Comparison of ENCODE assay signal across 17 cellular contexts in the genomic region with DNA sequence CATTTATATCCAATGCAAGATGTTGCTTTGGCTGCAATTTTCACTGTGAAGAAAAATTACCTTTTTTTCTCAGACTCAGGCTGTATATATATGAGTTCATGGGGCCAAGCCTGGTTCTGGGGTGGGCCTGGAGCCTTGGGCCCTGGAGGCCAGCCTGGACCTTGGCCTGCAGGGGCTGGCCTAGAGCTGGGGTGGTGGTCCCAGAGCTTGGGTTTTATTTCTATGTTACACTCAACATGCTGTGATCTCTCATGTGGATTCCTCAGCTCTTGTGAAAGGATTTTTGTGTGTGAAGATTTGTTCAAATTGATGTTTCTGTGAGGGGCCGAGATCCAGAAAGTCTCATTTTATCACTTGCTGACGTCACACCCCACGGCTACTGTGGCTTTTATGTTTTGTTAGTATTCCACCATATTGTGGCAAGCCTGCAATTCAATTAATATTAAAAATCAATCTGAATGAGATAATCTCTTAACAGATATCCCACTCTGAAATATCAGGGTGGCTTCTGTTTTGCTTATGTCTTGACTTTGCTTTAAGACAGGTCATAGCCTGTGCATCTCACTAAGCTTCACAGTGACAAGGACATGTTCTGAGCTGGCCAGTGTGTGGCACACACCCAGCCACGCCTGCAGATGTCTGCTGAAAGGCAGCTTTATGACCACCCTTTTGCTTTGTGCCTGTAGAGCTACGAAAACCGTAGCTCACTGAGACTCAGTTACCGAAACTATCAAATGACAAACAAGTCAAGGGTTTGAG.
DNase-seq lines count a peak whose midpoint lies in the region; ATAC-seq lines count a peak whose summit lies in the region.
"Had no signal": no experiment of that assay in that cellular context is flagged by ENCODE, and none has a peak within 500 bp of the region (broad histone marks: within the 10 kb centered on the region; RNA-seq: fewer than 3 reads in every experiment).

No MANE protein-coding gene starts in this region.

- H3K27me3 Mint-ChIP-seq in stimulated activated memory B cell treated with anti-CD40 and anti-IgM and Interleukin-4, amounts not matched to agents 10 μg/mL and 1 μg/mL and 100 μg/mL, for 72 hours = no peaks in the 10 kb centered on the region
- H3K27me3 Mint-ChIP-seq: activated naive CD4-positive, alpha-beta T cell treated with anti-CD3 and anti-CD28 coated beads, Interleukin-2, amount 50 U/mL, for 24 hours; CD4-positive, alpha-beta memory T cell; T-cell had no signal

- no peak overlapping the region for H3K4me3 Mint-ChIP-seq in stimulated activated memory B cell treated with anti-CD40 and anti-IgM and Interleukin-4, amounts not matched to agents 10 μg/mL and 1 μg/mL and 100 μg/mL, for 72 hours
- H3K4me3 Mint-ChIP-seq: activated naive CD4-positive, alpha-beta T cell treated with anti-CD3 and anti-CD28 coated beads, Interleukin-2, amount 50 U/mL, for 24 hours; CD4-positive, alpha-beta memory T cell; T-cell had no signal

- no peaks in the 10 kb centered on the region for H3K4me1 Mint-ChIP-seq in stimulated activated memory B cell treated with anti-CD40 and anti-IgM and Interleukin-4, amounts not matched to agents 10 μg/mL and 1 μg/mL and 100 μg/mL, for 72 hours
- H3K4me1 Mint-ChIP-seq: activated naive CD4-positive, alpha-beta T cell treated with anti-CD3 and anti-CD28 coated beads, Interleukin-2, amount 50 U/mL, for 24 hours; CD4-positive, alpha-beta memory T cell; T-cell had no signal

- no peaks in the 10 kb centered on the region for H3K36me3 Mint-ChIP-seq in stimulated activated memory B cell treated with anti-CD40 and anti-IgM and Interleukin-4, amounts not matched to agents 10 μg/mL and 1 μg/mL and 100 μg/mL, for 72 hours
- H3K36me3 Mint-ChIP-seq: activated naive CD4-positive, alpha-beta T cell treated with anti-CD3 and anti-CD28 coated beads, Interleukin-2, amount 50 U/mL, for 24 hours; CD4-positive, alpha-beta memory T cell; T-cell had no signal

- H3K27ac Mint-ChIP-seq in stimulated activated memory B cell treated with anti-CD40 and anti-IgM and Interleukin-4, amounts not matched to agents 10 μg/mL and 1 μg/mL and 100 μg/mL, for 72 hours = no peak overlapping the region
- H3K27ac Mint-ChIP-seq: activated naive CD4-positive, alpha-beta T cell treated with anti-CD3 and anti-CD28 coated beads, Interleukin-2, amount 50 U/mL, for 24 hours; T-cell had no signal

- peak; percentile 15 for DNase-seq in DMS53 (lab: John Stamatoyannopoulos, UW)
- DNase-seq in DMS53 treated with DMSO at 0.1 percent for 48 hours (lab: John Stamatoyannopoulos, UW; ENCODE audit: unreplicated experiment) = no peak
- DNase-seq in amniotic epithelial cell (ENCODE audit: low read depth) = peak; percentile 15
- peak; percentile 12 for DNase-seq in iPS-NIHi7 (ENCODE audit: extremely low spot score)
- no peak for DNase-seq in SW480 (ENCODE audit: low spot score)
- no peak for DNase-seq in activated CD4-positive, CD25-positive, alpha-beta regulatory T cell treated with anti-CD3 and anti-CD28 coated beads, Interleukin-2, amount 50 U/mL, for 72 hours
- DNase-seq: activated CD8-positive, alpha-beta memory T cell treated with anti-CD3 and anti-CD28 coated beads, Interleukin-2, amount 50 U/mL, for 48 hours; CD4-positive, alpha-beta memory T cell; effector memory CD4-positive, alpha-beta T cell; NCI-H1417; NCI-H510A treated with DMSO at 0.1 percent for 48 hours; PC-9; stimulated activated CD8-positive, alpha-beta memory T cell treated with anti-CD3 and anti-CD28 coated beads, Interleukin-4, amount 100 ng/mL, for 48 hours; T-cell had no signal

- H3K9me3 Mint-ChIP-seq in stimulated activated memory B cell treated with anti-CD40 and anti-IgM and Interleukin-4, amounts not matched to agents 10 μg/mL and 1 μg/mL and 100 μg/mL, for 72 hours = no peaks in the 10 kb centered on the region
- H3K9me3 Mint-ChIP-seq: activated naive CD4-positive, alpha-beta T cell treated with anti-CD3 and anti-CD28 coated beads, Interleukin-2, amount 50 U/mL, for 24 hours; T-cell had no signal

- ATAC-seq in stimulated activated memory B cell treated with anti-CD40 and anti-IgM and Interleukin-4, amounts not matched to agents 10 μg/mL and 1 μg/mL and 100 μg/mL, for 72 hours = peak; percentile 53
- no peak for ATAC-seq in GM21381 (IDR thresholded peaks at IDR 0.05; ENCODE audit: unreplicated experiment)

Comparison
In these comparisons a context has a peak if more than half of its experiments do, and no peak if none do; other contexts are left out.
1. DNase-seq: peak in DMS53 (single experiment), amniotic epithelial cell (single experiment) and iPS-NIHi7 (single experiment); none in DMS53 treated with DMSO at 0.1 percent for 48 hours (single experiment), SW480 (single experiment) and activated CD4-positive, CD25-positive, alpha-beta regulatory T cell treated with anti-CD3 and anti-CD28 coated beads, Interleukin-2, amount 50 U/mL, for 72 hours (single experiment).